17 cellular contexts compared by ENCODE assay signal in genomic region chr11:70029831-70030811, GRCh38. TPM values are rescaled to one million over a fixed set of nuclear protein-coding genes. Genes with fewer than 3 reads are reported as not detected.
"Had no signal": no experiment of that assay in that cellular context is flagged by ENCODE, and none has a peak within 500 bp of the region (broad histone marks: within the 10 kb centered on the region; RNA-seq: fewer than 3 reads in every experiment).

No MANE protein-coding gene starts in this region.

- H3K27ac ChIP-seq: coronary artery, tibial nerve, VCaP had no signal

- H3K27me3 Mint-ChIP-seq: activated CD4-positive, alpha-beta memory T cell treated with anti-CD3 and anti-CD28 coated beads, Interleukin-2, amount 10 ng/mL, durations not matched to agents 7 days and 5 days had no signal

- H3K27me3 ChIP-seq: tibial nerve had no signal

- H3K4me3 ChIP-seq: coronary artery, mucosa of descending colon, skin epidermis, tibial nerve had no signal

- H3K36me3 ChIP-seq: tibial nerve had no signal

- H3K36me3 Mint-ChIP-seq: immature natural killer cell; naive thymus-derived CD8-positive, alpha-beta T cell; T-cell had no signal

- H3K27ac Mint-ChIP-seq: activated CD4-positive, alpha-beta memory T cell treated with anti-CD3 and anti-CD28 coated beads, Interleukin-2, amount 10 ng/mL, durations not matched to agents 7 days and 5 days; activated CD4-positive, alpha-beta T cell treated with anti-CD3 and anti-CD28 coated beads for 36 hours; activated naive CD8-positive, alpha-beta T cell treated with anti-CD3 and anti-CD28 coated beads, Interleukin-2, amount 50 U/mL, for 24 hours; activated T-helper 1 cell treated with anti-CD3 and anti-CD28 coated beads, Interleukin-12 subunit alpha, Interleukin-12 subunit beta, Interleukin-2, Interleukin-4 antibody, amounts not matched to agents 30 ng/mL and 10 ng/mL and 1 ng/mL, durations not matched to agents 14 hours and 24 hours and 36 hours; effector memory CD8-positive, alpha-beta T cell; immature natural killer cell; naive thymus-derived CD8-positive, alpha-beta T cell; T-cell had no signal

- H3K4me1 Mint-ChIP-seq: activated CD4-positive, alpha-beta memory T cell treated with anti-CD3 and anti-CD28 coated beads, Interleukin-2, amount 10 ng/mL, durations not matched to agents 7 days and 5 days; activated CD4-positive, alpha-beta T cell treated with anti-CD3 and anti-CD28 coated beads for 36 hours; activated naive CD8-positive, alpha-beta T cell treated with anti-CD3 and anti-CD28 coated beads, Interleukin-2, amount 50 U/mL, for 24 hours; immature natural killer cell; T-cell had no signal

- ATAC-seq: activated CD4-positive, alpha-beta T cell treated with anti-CD3 and anti-CD28 coated beads for 36 hours; activated naive CD8-positive, alpha-beta T cell treated with anti-CD3 and anti-CD28 coated beads, Interleukin-2, amount 50 U/mL, for 24 hours; effector memory CD8-positive, alpha-beta T cell; mucosa of descending colon; naive thymus-derived CD8-positive, alpha-beta T cell; T-cell had no signal

- H3K9me3 Mint-ChIP-seq: activated CD4-positive, alpha-beta memory T cell treated with anti-CD3 and anti-CD28 coated beads, Interleukin-2, amount 10 ng/mL, durations not matched to agents 7 days and 5 days; activated naive CD8-positive, alpha-beta T cell treated with anti-CD3 and anti-CD28 coated beads, Interleukin-2, amount 50 U/mL, for 24 hours; activated T-helper 1 cell treated with anti-CD3 and anti-CD28 coated beads, Interleukin-12 subunit alpha, Interleukin-12 subunit beta, Interleukin-2, Interleukin-4 antibody, amounts not matched to agents 30 ng/mL and 10 ng/mL and 1 ng/mL, durations not matched to agents 14 hours and 24 hours and 36 hours; effector memory CD8-positive, alpha-beta T cell; immature natural killer cell; naive thymus-derived CD8-positive, alpha-beta T cell; T-cell had no signal

- H3K9me3 ChIP-seq: mucosa of descending colon, tibial nerve had no signal

- DNase-seq: activated CD4-positive, alpha-beta memory T cell treated with anti-CD3 and anti-CD28 coated beads, Interleukin-2, amount 10 ng/mL, durations not matched to agents 7 days and 5 days; activated CD4-positive, alpha-beta T cell treated with anti-CD3 and anti-CD28 coated beads for 36 hours; activated CD8-positive, alpha-beta memory T cell treated with anti-CD3 and anti-CD28 coated beads, Interleukin-2, amount 50 U/mL, for 48 hours; activated naive CD4-positive, alpha-beta T cell treated with Interleukin-2 at 50 U/mL for 16 hours; activated naive CD8-positive, alpha-beta T cell treated with anti-CD3 and anti-CD28 coated beads, Interleukin-2, amount 50 U/mL, for 24 hours; central memory CD4-positive, alpha-beta T cell; effector memory CD8-positive, alpha-beta T cell; immature natural killer cell; mucosa of descending colon; naive thymus-derived CD8-positive, alpha-beta T cell; T-cell had no signal

- H3K4me3 Mint-ChIP-seq: activated CD4-positive, alpha-beta memory T cell treated with anti-CD3 and anti-CD28 coated beads, Interleukin-2, amount 10 ng/mL, durations not matched to agents 7 days and 5 days; activated CD4-positive, alpha-beta T cell treated with anti-CD3 and anti-CD28 coated beads for 36 hours; activated naive CD8-positive, alpha-beta T cell treated with anti-CD3 and anti-CD28 coated beads, Interleukin-2, amount 50 U/mL, for 24 hours; activated T-helper 1 cell treated with anti-CD3 and anti-CD28 coated beads, Interleukin-12 subunit alpha, Interleukin-12 subunit beta, Interleukin-2, Interleukin-4 antibody, amounts not matched to agents 30 ng/mL and 10 ng/mL and 1 ng/mL, durations not matched to agents 14 hours and 24 hours and 36 hours; effector memory CD8-positive, alpha-beta T cell; immature natural killer cell; naive thymus-derived CD8-positive, alpha-beta T cell; T-cell had no signal

- H3K4me1 ChIP-seq: tibial nerve had no signal

RNA-seq across cellular contexts. Expression of gene ANO1, which starts 48.0 kb away (rescaled TPM):
- total RNA-seq: activated CD4-positive, alpha-beta memory T cell treated with anti-CD3 and anti-CD28 coated beads, Interleukin-2, amount 10 ng/mL, durations not matched to agents 7 days and 5 days; activated CD4-positive, alpha-beta T cell treated with anti-CD3 and anti-CD28 coated beads for 36 hours; activated T-helper 1 cell treated with anti-CD3 and anti-CD28 coated beads, Interleukin-12 subunit alpha, Interleukin-12 subunit beta, Interleukin-2, Interleukin-4 antibody, amounts not matched to agents 30 ng/mL and 10 ng/mL and 1 ng/mL, durations not matched to agents 14 hours and 24 hours and 36 hours; naive thymus-derived CD8-positive, alpha-beta T cell; osteoblast had no signal
- polyA plus RNA-seq: immature natural killer cell; naive thymus-derived CD8-positive, alpha-beta T cell had no signal
